1 cellular context compared by ENCODE assay signal in the genomic region with DNA sequence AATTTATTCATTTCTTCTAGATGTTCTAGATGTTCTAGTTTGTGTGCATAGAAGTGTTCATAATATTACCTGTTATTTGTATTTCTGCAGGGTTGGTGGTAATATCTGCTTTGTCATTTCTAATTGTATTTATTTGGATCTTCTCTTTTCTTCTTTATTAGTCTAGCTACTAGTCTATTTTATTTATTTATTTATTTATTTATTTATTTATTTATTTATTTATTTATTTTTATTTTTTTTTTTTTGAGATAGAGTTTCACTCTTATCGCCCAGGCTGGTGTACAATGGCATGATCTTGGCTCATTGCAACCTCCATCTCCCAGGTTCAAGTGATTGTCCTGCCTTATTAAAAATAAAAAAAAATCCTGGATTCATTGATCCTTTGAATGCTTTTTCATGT.
A peak's percentile ranks its signal among the peaks of the same experiment; 100 is the strongest.
TF ChIP-seq lines count a peak whose summit lies in the region.

No MANE protein-coding gene starts in this region.

TF ChIP-seq in HEK293, 187 proteins besides CTCF, POLR2A, EP300 and RAD21 (continued from another document):
- TF ChIP-seq TCF7L2 (IDR thresholded peaks at IDR 0.05; ENCODE audit: borderline replicate concordance, low read depth, low read length), result no peak
- TF ChIP-seq ZNF677 (tag by site-specific recombination; IDR thresholded peaks at IDR 0.05), result no peak
- TF ChIP-seq HOXA7 (CRISPR knock-in tag; IDR thresholded peaks at IDR 0.05; ENCODE audit: borderline replicate concordance), result no peak
- TF ChIP-seq ZNF394 (tag by site-specific recombination; IDR thresholded peaks at IDR 0.05; ENCODE audit: borderline replicate concordance), result peak; percentile 92
- peak; percentile 73 for TF ChIP-seq ZNF623 (tag by site-specific recombination; IDR thresholded peaks at IDR 0.05)
- no peak for TF ChIP-seq ZNF146 (tag by site-specific recombination; IDR thresholded peaks at IDR 0.05)
- 0 out of 2 replicates have a peak, but pooled peaks have one; percentile 29 for TF ChIP-seq ZNF791 (tag by site-specific recombination; IDR thresholded peaks at IDR 0.05)
- TF ChIP-seq GFI1B (tag by site-specific recombination; IDR thresholded peaks at IDR 0.05), result no peak
- TF ChIP-seq KLF1 (tag by site-specific recombination; IDR thresholded peaks at IDR 0.05), result no peak
- TF ChIP-seq, protein P1, sequence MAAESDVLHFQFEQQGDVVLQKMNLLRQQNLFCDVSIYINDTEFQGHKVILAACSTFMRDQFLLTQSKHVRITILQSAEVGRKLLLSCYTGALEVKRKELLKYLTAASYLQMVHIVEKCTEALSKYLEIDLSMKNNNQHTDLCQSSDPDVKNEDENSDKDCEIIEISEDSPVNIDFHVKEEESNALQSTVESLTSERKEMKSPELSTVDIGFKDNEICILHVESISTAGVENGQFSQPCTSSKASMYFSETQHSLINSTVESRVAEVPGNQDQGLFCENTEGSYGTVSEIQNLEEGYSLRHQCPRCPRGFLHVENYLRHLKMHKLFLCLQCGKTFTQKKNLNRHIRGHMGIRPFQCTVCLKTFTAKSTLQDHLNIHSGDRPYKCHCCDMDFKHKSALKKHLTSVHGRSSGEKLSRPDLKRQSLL (tag by site-specific recombination; IDR thresholded peaks at IDR 0.05), result no peak
- no peak for TF ChIP-seq ZNF777 (tag by site-specific recombination; IDR thresholded peaks at IDR 0.05; ENCODE audit: borderline replicate concordance)
- TF ChIP-seq, protein P2, sequence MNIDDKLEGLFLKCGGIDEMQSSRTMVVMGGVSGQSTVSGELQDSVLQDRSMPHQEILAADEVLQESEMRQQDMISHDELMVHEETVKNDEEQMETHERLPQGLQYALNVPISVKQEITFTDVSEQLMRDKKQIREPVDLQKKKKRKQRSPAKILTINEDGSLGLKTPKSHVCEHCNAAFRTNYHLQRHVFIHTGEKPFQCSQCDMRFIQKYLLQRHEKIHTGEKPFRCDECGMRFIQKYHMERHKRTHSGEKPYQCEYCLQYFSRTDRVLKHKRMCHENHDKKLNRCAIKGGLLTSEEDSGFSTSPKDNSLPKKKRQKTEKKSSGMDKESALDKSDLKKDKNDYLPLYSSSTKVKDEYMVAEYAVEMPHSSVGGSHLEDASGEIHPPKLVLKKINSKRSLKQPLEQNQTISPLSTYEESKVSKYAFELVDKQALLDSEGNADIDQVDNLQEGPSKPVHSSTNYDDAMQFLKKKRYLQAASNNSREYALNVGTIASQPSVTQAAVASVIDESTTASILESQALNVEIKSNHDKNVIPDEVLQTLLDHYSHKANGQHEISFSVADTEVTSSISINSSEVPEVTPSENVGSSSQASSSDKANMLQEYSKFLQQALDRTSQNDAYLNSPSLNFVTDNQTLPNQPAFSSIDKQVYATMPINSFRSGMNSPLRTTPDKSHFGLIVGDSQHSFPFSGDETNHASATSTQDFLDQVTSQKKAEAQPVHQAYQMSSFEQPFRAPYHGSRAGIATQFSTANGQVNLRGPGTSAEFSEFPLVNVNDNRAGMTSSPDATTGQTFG (tag by site-specific recombination; IDR thresholded peaks at IDR 0.05; ENCODE audit: borderline replicate concordance), result no peak
- TF ChIP-seq ZNF521 (tag by site-specific recombination; IDR thresholded peaks at IDR 0.05), result no peak
- no peak for TF ChIP-seq ZFP3 (tag by site-specific recombination; IDR thresholded peaks at IDR 0.05; ENCODE audit: low read depth)
- no peak for TF ChIP-seq ZSCAN30 (tag by site-specific recombination; IDR thresholded peaks at IDR 0.05)
- no peak for TF ChIP-seq ZNF571 (tag by site-specific recombination; IDR thresholded peaks at IDR 0.05)
- TF ChIP-seq BCL11B (tag by site-specific recombination; IDR thresholded peaks at IDR 0.05; ENCODE audit: low read depth), result no peak
- TF ChIP-seq ZNF544 (tag by site-specific recombination; IDR thresholded peaks at IDR 0.05), result no peak
- TF ChIP-seq MZF1 (tag by site-specific recombination; IDR thresholded peaks at IDR 0.05; ENCODE audit: borderline replicate concordance), result no peak; the same call in 1 of the 2 replicates
- no peak for TF ChIP-seq HOXC10 (CRISPR knock-in tag; IDR thresholded peaks at IDR 0.05)
- TF ChIP-seq RBAK (tag by site-specific recombination; IDR thresholded peaks at IDR 0.05), result no peak
- TF ChIP-seq SETDB1 (IDR thresholded peaks at IDR 0.05; ENCODE audit: insufficient read length, low read length), result no peak
- no peak for TF ChIP-seq ZNF133 (tag by site-specific recombination; IDR thresholded peaks at IDR 0.05)
TF ChIP-seq in HEK293: peak in this region for 22.
